8 cellular contexts compared by ENCODE assay signal in the genomic region with DNA sequence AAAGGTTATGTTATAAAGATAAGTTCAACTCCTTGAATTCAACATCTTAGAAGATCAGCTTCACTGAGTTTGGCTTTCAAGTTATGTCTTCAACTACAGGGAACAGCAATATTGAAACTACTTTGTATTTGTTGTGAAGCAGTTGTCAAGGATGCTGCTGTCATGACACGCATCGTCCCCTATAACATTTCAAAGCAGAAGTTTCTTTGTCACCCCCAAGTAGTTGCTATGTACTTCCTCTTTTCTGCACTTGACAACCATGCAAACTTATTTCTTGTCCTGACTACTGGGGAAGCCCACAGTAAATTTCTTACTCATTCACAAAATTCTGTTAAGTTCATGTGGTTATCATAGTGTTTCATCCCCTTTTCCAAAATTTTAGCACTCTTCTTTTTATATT. TPM values are rescaled to one million over a fixed set of nuclear protein-coding genes. Genes with fewer than 3 reads are reported as not detected.
DNase-seq lines count a peak whose midpoint lies in the region; ATAC-seq, FAIRE-seq and TF ChIP-seq lines count a peak whose summit lies in the region.

No MANE protein-coding gene starts in this region.

- H3K36me3 ChIP-seq in K562 (ENCODE audit: control insufficient read depth, insufficient read depth, low read length) (peaks cover 61% of the 10 kb centered on the region), subcutaneous abdominal adipose tissue (ENCODE audit: control insufficient read depth in 5 of 5, insufficient read depth in 5 of 5, low read length in 5 of 5) (peaks cover 8 to 41% (median 31%) of the 10 kb centered on the region in 5 donors), neural progenitor cell (no peaks in the 10 kb centered on the region)

- no peak overlapping the region for H3K4me3 Mint-ChIP-seq in neural progenitor cell

- H3K9me1 ChIP-seq in K562 (ENCODE audit: control insufficient read depth, insufficient read depth, low read length): no peaks in the 10 kb centered on the region

- no peaks in the 10 kb centered on the region for H3K9me3 ChIP-seq in K562 (replicated peaks; ENCODE audit: control insufficient read depth, insufficient read depth, low read depth, low read length)
- H3K9me3 ChIP-seq in subcutaneous abdominal adipose tissue (ENCODE audit: control insufficient read depth in 5 of 5, low read length in 5 of 5): no peaks in the 10 kb centered on the region
- no peaks in the 10 kb centered on the region for H3K9me3 ChIP-seq in neural progenitor cell (ENCODE audit: low read depth)

- H3K4me1 ChIP-seq in K562 (replicated peaks in 1 of 2; ENCODE audit: control insufficient read depth in 2 of 2, insufficient read depth in 2 of 2, low read length in 2 of 2) (peaks cover 4% of the 10 kb centered on the region in 2 experiments; a peak in 2 of 5 replicates), subcutaneous abdominal adipose tissue (ENCODE audit: control insufficient read depth in 5 of 5, insufficient read depth in 5 of 5, low read length in 5 of 5) (peaks cover 3 to 18% (median 8%) of the 10 kb centered on the region in 5 donors), neural progenitor cell (no peaks in the 10 kb centered on the region)

- H3K9me3 Mint-ChIP-seq in neural progenitor cell: no peaks in the 10 kb centered on the region

- BruUV-seq in K562 (replicated peaks; lab: Mats Ljungman, UMichigan): no TSS peak

- FAIRE-seq in K562 (lab: Jason Lieb, UNC): no peak

- intact Hi-C loops in K562 (cut with micrococcal nuclease): no loop called here

- no peaks in the 10 kb centered on the region for H3K4me1 Mint-ChIP-seq in neural progenitor cell

- H3K9ac ChIP-seq in K562 (ENCODE audit: insufficient read depth in 1 of 2, low read depth in 2 of 2, low read length in 2 of 2) (no peak overlapping the region), subcutaneous abdominal adipose tissue (ENCODE audit: low read length in 5 of 5) (no peak overlapping the region), neural progenitor cell (no peak overlapping the region)

- no peak for TF ChIP-seq RAD21 in K562 (CRISPR knock-in tag; conservative IDR thresholded peaks at IDR 0.05 in 1 of 2, IDR thresholded peaks at IDR 0.05 in 1 of 2)

- H3K79me2 ChIP-seq in K562 (ENCODE audit: control insufficient read depth, insufficient read depth, low read length) (peaks cover 17% of the 10 kb centered on the region), neural progenitor cell (ENCODE audit: low read depth) (no peaks in the 10 kb centered on the region)

- POLR2A ChIA-PET in K562 (lab: Yijun Ruan, JAX): interaction anchor here (0.6 to 2.1 kb wide), 4 partner anchors 9 to 52 kb away, joined by 3 to 10 read pairs (median 3); a partner anchor contains a TSS

- H3K4me2 ChIP-seq in K562 (ENCODE audit: insufficient read depth, low read length) (no peak overlapping the region), neural progenitor cell (no peak overlapping the region)

- H3K27ac ChIP-seq in K562 (ENCODE audit: extremely low read depth, low read depth, low read length): peak overlapping the region; percentile 22; the same call in 1 of the 3 replicates
- H3K27ac ChIP-seq in subcutaneous abdominal adipose tissue (ENCODE audit: low read depth, low read length): peak overlapping the region; percentile 1
- H3K27ac ChIP-seq in neural progenitor cell: no peak overlapping the region

- peak; percentile 24 for DNase-seq in activated CD4-positive, alpha-beta T cell treated with anti-CD3 and anti-CD28 coated beads for 48 hours
- DNase-seq in activated CD4-positive, alpha-beta T cell treated with anti-CD3 and anti-CD28 coated beads for 4 hours: no peak
- DNase-seq in MV-4-11 (lab: John Stamatoyannopoulos, UW): peak; percentile 98
- DNase-seq in K562 (ENCODE audit: extremely low read depth in 1 of 4, low spot score in 3 of 4): peak in 2 of 4 experiments; percentile 26 to 63
- no peak for DNase-seq in amniotic stem cell (lab: John Stamatoyannopoulos, UW)
- DNase-seq in neural progenitor cell (ENCODE audit: low spot score): no peak

- WGBS in K562 (ENCODE audit: insufficient coverage, low coverage, missing lambda C conversion rate): 48% methylated on average over 2 of the region's 2 CpGs

- no peaks in the 10 kb centered on the region for H3K27me3 ChIP-seq in K562 (ENCODE audit: control insufficient read depth in 2 of 2, insufficient read depth in 2 of 2, low read length in 2 of 2)
- no peaks in the 10 kb centered on the region for H3K27me3 ChIP-seq in subcutaneous abdominal adipose tissue (ENCODE audit: control insufficient read depth in 5 of 5, insufficient read depth in 4 of 5, low read length in 5 of 5)
- no peaks in the 10 kb centered on the region for H3K27me3 ChIP-seq in neural progenitor cell

- no peak for TF ChIP-seq CTCF in K562 (IDR thresholded peaks at IDR 0.05 in 2 of 3, conservative IDR thresholded peaks at IDR 0.05 in 1 of 3; ENCODE audit: insufficient read depth in 2 of 3, low read depth in 1 of 3, low read length in 3 of 3)
- no peak for TF ChIP-seq CTCF in neural progenitor cell (IDR thresholded peaks at IDR 0.05)

- H3F3A ChIP-seq in neural progenitor cell (ENCODE audit: low read depth): no peaks in the 10 kb centered on the region

- H2AFZ ChIP-seq in K562 (ENCODE audit: low read depth, low read length) (no peak overlapping the region), neural progenitor cell (replicated peaks) (no peak overlapping the region)

- ATAC-seq in HG02588 (IDR thresholded peaks at IDR 0.05; ENCODE audit: unreplicated experiment): peak; percentile 100
- ATAC-seq in K562: peak; percentile 77

- H3K4me3 ChIP-seq in K562 (no peak overlapping the region), subcutaneous abdominal adipose tissue (ENCODE audit: low read depth in 1 of 5, low read length in 5 of 5) (no peak overlapping the region), neural progenitor cell (no peak overlapping the region)

- H3K27me3 Mint-ChIP-seq in neural progenitor cell (ENCODE audit: insufficient read depth, low read depth): no peaks in the 10 kb centered on the region

- H4K20me1 ChIP-seq in K562 (replicated peaks; ENCODE audit: control insufficient read depth, insufficient read depth, low read length) (no peaks in the 10 kb centered on the region), neural progenitor cell (ENCODE audit: low read depth) (no peaks in the 10 kb centered on the region)

- no peak for TF ChIP-seq EP300 in K562 (IDR thresholded peaks at IDR 0.05; ENCODE audit: low read length)

- H3K27ac Mint-ChIP-seq in neural progenitor cell: no peak overlapping the region

- peaks cover 10% of the 10 kb centered on the region for H3K36me3 Mint-ChIP-seq in neural progenitor cell

- no peak for TF ChIP-seq POLR2A in K562 (conservative IDR thresholded peaks at IDR 0.05)

- in situ Hi-C loops in K562 (cut with MboI): no loop called here

- CTCF ChIA-PET in K562 (lab: Yijun Ruan, JAX; ENCODE audit: low intra/inter-chr PET ratio): no interaction called here

TF ChIP-seq in K562, 482 proteins besides CTCF, POLR2A, EP300 and RAD21 (continues in another document):
- peak in 1 of 2 experiments; percentile 9; a peak in 1 of 3 replicates for TF ChIP-seq CBX3 (IDR thresholded peaks at IDR 0.05; ENCODE audit: borderline replicate concordance in 1 of 2, low read length in 2 of 2)
- TF ChIP-seq, protein P1, sequence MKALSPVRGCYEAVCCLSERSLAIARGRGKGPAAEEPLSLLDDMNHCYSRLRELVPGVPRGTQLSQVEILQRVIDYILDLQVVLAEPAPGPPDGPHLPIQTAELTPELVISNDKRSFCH (CRISPR knock-in tag; IDR thresholded peaks at IDR 0.05): no peak
- TF ChIP-seq, protein P1 (tag; IDR thresholded peaks at IDR 0.05): no peak
- TF ChIP-seq, protein P2, sequence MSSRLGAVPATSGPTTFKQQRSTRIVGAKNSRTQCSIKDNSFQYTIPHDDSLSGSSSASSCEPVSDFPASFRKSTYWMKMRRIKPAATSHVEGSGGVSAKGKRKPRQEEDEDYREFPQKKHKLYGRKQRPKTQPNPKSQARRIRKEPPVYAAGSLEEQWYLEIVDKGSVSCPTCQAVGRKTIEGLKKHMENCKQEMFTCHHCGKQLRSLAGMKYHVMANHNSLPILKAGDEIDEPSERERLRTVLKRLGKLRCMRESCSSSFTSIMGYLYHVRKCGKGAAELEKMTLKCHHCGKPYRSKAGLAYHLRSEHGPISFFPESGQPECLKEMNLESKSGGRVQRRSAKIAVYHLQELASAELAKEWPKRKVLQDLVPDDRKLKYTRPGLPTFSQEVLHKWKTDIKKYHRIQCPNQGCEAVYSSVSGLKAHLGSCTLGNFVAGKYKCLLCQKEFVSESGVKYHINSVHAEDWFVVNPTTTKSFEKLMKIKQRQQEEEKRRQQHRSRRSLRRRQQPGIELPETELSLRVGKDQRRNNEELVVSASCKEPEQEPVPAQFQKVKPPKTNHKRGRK (tag; IDR thresholded peaks at IDR 0.05): no peak
- no peak for TF ChIP-seq NEUROD1 (IDR thresholded peaks at IDR 0.05; ENCODE audit: borderline replicate concordance, low read depth, low read length, partially characterized antibody)
- TF ChIP-seq TSC22D4 (tag; IDR thresholded peaks at IDR 0.05): no peak
- peak; percentile 99 for TF ChIP-seq FOXJ2 (tag; IDR thresholded peaks at IDR 0.05)
- no peak for TF ChIP-seq XRCC5 (IDR thresholded peaks at IDR 0.05; ENCODE audit: low read depth, low read length)

RNA-seq across cellular contexts. Expression of a gene that starts 14.3 kb away (rescaled TPM):
- 163 and 271 TPM in 2 replicates for total RNA-seq in K562 (2011; cell fraction: chromatin; rRNA removed; ENCODE audit: low replicate concordance)
- 73.4 and 76.1 TPM in 2 replicates for total RNA-seq in K562 (2011; cell fraction: nucleolus; rRNA removed)
- 102 and 117 TPM in 2 replicates for total RNA-seq in K562 (2011; cell fraction: nucleoplasm; rRNA removed)
- total RNA-seq in K562 (2014; rRNA removed): 39.1 and 50.5 TPM in 2 replicates
- 75.4 and 103 TPM in 2 replicates for total RNA-seq in K562 (2014; rRNA removed; fragmentation: Illumina TruSeq; extraction: Trizol)
- total RNA-seq in K562 (2015; rRNA removed; fragmentation: Illumina TruSeq; extraction: Trizol): 60.3 and 61.8 TPM in 2 replicates
- 68.1 and 83.8 TPM in 2 replicates for total RNA-seq in K562 (2021)
- polyA plus RNA-seq in K562 (2011; rRNA removed): 51.7 and 79.1 TPM in 2 replicates
- polyA plus RNA-seq in K562 (2011; cell fraction: cytosol; rRNA removed): 10.2 and 18.4 TPM in 2 replicates
- 42.2 and 47.3 TPM in 2 replicates for polyA plus RNA-seq in K562 (2011; cell fraction: nucleus; rRNA removed)
- polyA plus RNA-seq in K562 (2012): 69.7 and 118 TPM in 2 replicates
- 62.5 and 71.0 TPM in 2 replicates for polyA plus RNA-seq in K562 (2014; fragmentation: Illumina TruSeq; extraction: Trizol)
- polyA plus RNA-seq in K562 (2014; fragmentation: Nextera tagmentation; extraction: Ambion mirVana): 10 to 100 TPM; 10.1 to 26.6 TPM
- 34.8 and 37.4 TPM in 2 replicates for polyA plus RNA-seq in K562 (2014; rRNA removed)
- 139 and 146 TPM in 2 replicates for polyA minus RNA-seq in K562 (2011; rRNA and poly(A)+ RNA removed)
- 33.9 and 51.2 TPM in 2 replicates for polyA minus RNA-seq in K562 (2011; cell fraction: cytosol; rRNA and poly(A)+ RNA removed)
- polyA minus RNA-seq in K562 (2011; cell fraction: nucleus; rRNA and poly(A)+ RNA removed): 92.2 and 147 TPM in 2 replicates
- total RNA-seq in neural progenitor cell (ENCODE audit: low replicate concordance): 28.3 and 28.8 TPM in 2 replicates

Comparison
In these comparisons a context has a peak if more than half of its experiments do, and no peak if none do; other contexts are left out.
1. DNase-seq: peak in activated CD4-positive, alpha-beta T cell treated with anti-CD3 and anti-CD28 coated beads for 48 hours (single experiment) and MV-4-11 (single experiment); none in activated CD4-positive, alpha-beta T cell treated with anti-CD3 and anti-CD28 coated beads for 4 hours (0 of 2), amniotic stem cell (single experiment) and neural progenitor cell (single experiment).